In the genomic region with DNA sequence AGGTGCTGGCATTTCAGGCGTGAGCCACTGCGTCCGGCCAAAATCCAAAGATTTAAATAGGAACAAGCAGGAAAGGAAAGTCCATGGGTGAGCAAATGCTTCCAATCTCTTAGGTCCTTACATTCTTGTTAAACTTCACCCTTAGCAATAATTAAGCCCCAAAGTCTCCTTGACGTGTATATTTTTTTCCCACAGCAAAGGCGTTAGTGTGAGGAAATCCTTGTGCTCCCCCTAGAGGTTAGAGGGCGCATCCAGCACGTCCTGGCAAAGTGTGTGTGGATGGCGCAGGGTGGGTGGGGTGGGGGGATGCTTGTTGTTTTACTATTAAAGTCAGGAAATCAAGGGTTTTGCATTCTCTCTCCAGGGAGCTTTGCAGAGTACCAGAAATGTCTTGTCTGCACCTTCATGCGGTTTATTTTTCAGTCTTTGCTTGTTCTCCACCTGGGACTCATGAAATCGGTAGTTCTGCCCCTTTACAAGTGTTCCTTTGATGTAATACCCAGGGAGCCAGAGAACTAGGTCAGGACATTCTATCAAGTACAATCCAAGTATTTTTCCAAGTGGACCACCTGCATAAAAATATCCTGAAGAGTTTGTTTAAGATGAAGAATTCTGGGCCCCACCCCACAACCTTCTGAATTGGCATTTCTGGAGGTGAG, we compare ENCODE assay signal across 7 cellular contexts. TPM values are rescaled to one million over a fixed set of nuclear protein-coding genes. Genes with fewer than 3 reads are reported as not detected.
A peak's percentile ranks its signal among the peaks of the same experiment; 100 is the strongest.
DNase-seq lines count a peak whose midpoint lies in the region; ATAC-seq and TF ChIP-seq lines count a peak whose summit lies in the region.

No MANE protein-coding gene starts in this region.

- DNase-seq in Peyer's patch (peak; percentile 33 to 74 (median 61)), fibroblast of villous mesenchyme (ENCODE audit: low read depth) (peak; percentile 73), omental fat pad (ENCODE audit: low spot score) (no peak), ureter (ENCODE audit: low spot score) (peak; percentile 61)
- DNase-seq in activated T-helper 1 cell treated with anti-CD3 and anti-CD28 coated beads, Interleukin-2, amount 50 U/mL, for 16 hours (ENCODE audit: low read depth in 1 of 2, low spot score in 1 of 2): peak; percentile 19 to 20

- H3K27me3 ChIP-seq in KMS-11 (ENCODE audit: insufficient read depth, low read depth) (no peaks in the 10 kb centered on the region), Peyer's patch (no peaks in the 10 kb centered on the region)

- H3K36me3 ChIP-seq in KMS-11 (ENCODE audit: insufficient read depth) (no peaks in the 10 kb centered on the region), Peyer's patch (no peaks in the 10 kb centered on the region)

- H4K20me1 ChIP-seq in KMS-11 (ENCODE audit: insufficient read depth): no peaks in the 10 kb centered on the region

- no peak overlapping the region for H3K4me3 ChIP-seq in GM12875 (ENCODE audit: low read depth, low read length)
- H3K4me3 ChIP-seq in KMS-11 (IDR thresholded peaks at IDR 0.05; ENCODE audit: insufficient read depth, low read depth, low read length): no peak overlapping the region
- H3K4me3 ChIP-seq in Peyer's patch: no peak overlapping the region
- H3K4me3 ChIP-seq in fibroblast of villous mesenchyme (ENCODE audit: low read depth, low read length): no peak overlapping the region

- ATAC-seq in omental fat pad (ENCODE audit: low FRiP score): peak; percentile 76

- no peak overlapping the region for H3K9ac ChIP-seq in KMS-11

- H2AFZ ChIP-seq in KMS-11 (ENCODE audit: low read depth): no peak overlapping the region

- H3K9me3 ChIP-seq in Peyer's patch: no peaks in the 10 kb centered on the region

- H3K4me1 ChIP-seq in KMS-11 (ENCODE audit: low read depth, poor library complexity, severe bottlenecking) (no peaks in the 10 kb centered on the region), Peyer's patch (no peaks in the 10 kb centered on the region)

- TF ChIP-seq POLR2A in Peyer's patch (IDR thresholded peaks at IDR 0.05): no peak

- H3K27ac ChIP-seq in KMS-11: no peak overlapping the region
- H3K27ac ChIP-seq in Peyer's patch: no peak overlapping the region

- H3K4me2 ChIP-seq in KMS-11: no peak overlapping the region

- TF ChIP-seq CTCF in GM12875 (IDR thresholded peaks at IDR 0.05; ENCODE audit: borderline replicate concordance, insufficient read depth, low read depth, low read length) (peak; percentile 82), KMS-11 (conservative IDR thresholded peaks at IDR 0.05; ENCODE audit: low read depth, low read length) (peak; percentile 37; the same call in 1 of the 2 replicates), Peyer's patch (IDR thresholded peaks at IDR 0.05) (peak; percentile 29 to 83 (median 60)), fibroblast of villous mesenchyme (IDR thresholded peaks at IDR 0.05; ENCODE audit: insufficient read depth, low read depth, low read length) (peak; percentile 76), omental fat pad (IDR thresholded peaks at IDR 0.05) (no peak)

- no peaks in the 10 kb centered on the region for H3K79me2 ChIP-seq in KMS-11 (ENCODE audit: insufficient read depth, low read depth)

RNA-seq across cellular contexts. Expression of a gene that starts 22.2 kb away (rescaled TPM):
- 100 to 1,000 TPM in 1 of 4 donors, 10 to 100 TPM in 3; 35.6 to 112 (median 46.4) TPM for total RNA-seq in Peyer's patch
- total RNA-seq in fibroblast of villous mesenchyme: 23.2 and 35.8 TPM in 2 replicates
- total RNA-seq in omental fat pad: 10 to 100 TPM; 44.3 to 73.3 (median 52.8) TPM
- total RNA-seq in ureter: 61.2 TPM

Comparison
In these comparisons a context has a peak if more than half of its experiments do, and no peak if none do; other contexts are left out.
1. CTCF ChIP-seq: peak in GM12875 (single experiment), KMS-11 (single experiment), Peyer's patch (6 of 6) and fibroblast of villous mesenchyme (single experiment); none in omental fat pad (0 of 3).